Comparison of ENCODE assay signal across 14 cellular contexts in genomic region chr19:49064029-49064629, GRCh38. TPM values are rescaled to one million over a fixed set of nuclear protein-coding genes. Genes with fewer than 3 reads are reported as not detected.
DNase-seq lines count a peak whose midpoint lies in the region; ATAC-seq, FAIRE-seq and TF ChIP-seq lines count a peak whose summit lies in the region.
"Had no signal": no experiment of that assay in that cellular context is flagged by ENCODE, and none has a peak within 500 bp of the region (broad histone marks: within the 10 kb centered on the region; RNA-seq: fewer than 3 reads in every experiment).

No MANE protein-coding gene starts in this region.

- peaks cover 0 to 17% (median 0%) of the 10 kb centered on the region in 11 experiments; a peak in 6 of 22 replicates for H4K20me1 ChIP-seq in BLaER1 treated with 17β-estradiol and CSF1 and Interleukin-3, amounts not matched to agents 10 nM and 100 nM
- H4K20me1 ChIP-seq in PC-3 (ENCODE audit: low read length) (no peaks in the 10 kb centered on the region), osteoblast (ENCODE audit: insufficient read depth, low read length) (peaks cover 3% of the 10 kb centered on the region)

- peaks cover 90 to 100% (median 98%) of the 10 kb centered on the region in 11 experiments for H3K27me3 ChIP-seq in BLaER1 treated with 17β-estradiol and CSF1 and Interleukin-3, amounts not matched to agents 10 nM and 100 nM
- H3K27me3 ChIP-seq in PC-3 (ENCODE audit: low read length) = no peaks in the 10 kb centered on the region
- H3K27me3 ChIP-seq in foreskin keratinocyte = peaks cover 22% of the 10 kb centered on the region
- peaks cover 3% of the 10 kb centered on the region for H3K27me3 ChIP-seq in osteoblast (ENCODE audit: insufficient read depth, low read length)

- H3K27ac ChIP-seq in BLaER1 treated with 17β-estradiol and CSF1 and Interleukin-3, amounts not matched to agents 10 nM and 100 nM = no peak overlapping the region
- H3K27ac ChIP-seq in PC-3 (ENCODE audit: low read length) = no peak overlapping the region
- H3K27ac ChIP-seq in foreskin keratinocyte = no peak overlapping the region
- no peak overlapping the region for H3K27ac ChIP-seq in osteoblast (ENCODE audit: low read depth, low read length)
- H3K27ac ChIP-seq: parathyroid adenoma had no signal

- peaks cover 0 to 8% (median 2%) of the 10 kb centered on the region in 10 experiments; a peak in 10 of 20 replicates for H3K4me1 ChIP-seq in BLaER1 treated with 17β-estradiol and CSF1 and Interleukin-3, amounts not matched to agents 10 nM and 100 nM
- H3K4me1 ChIP-seq in PC-3 (ENCODE audit: insufficient read depth, low read length) (no peaks in the 10 kb centered on the region), foreskin keratinocyte (peaks cover 4% of the 10 kb centered on the region), osteoblast (ENCODE audit: insufficient read depth, low read length) (no peaks in the 10 kb centered on the region)
- H3K4me1 ChIP-seq: parathyroid adenoma had no signal

- H3K4me3 ChIP-seq in BLaER1 treated with 17β-estradiol and CSF1 and Interleukin-3, amounts not matched to agents 10 nM and 100 nM = peak overlapping the region in 1 of 10 experiments; percentile 38; a peak in 1 of 20 replicates
- peak overlapping the region; percentile 37; the same call in 1 of the 2 replicates for H3K4me3 ChIP-seq in PC-3 (ENCODE audit: low read length)
- H3K4me3 ChIP-seq in osteoblast (ENCODE audit: insufficient read depth, low read length) = no peak overlapping the region

- CTCF ChIA-PET in PC-3 (lab: Charles Lee) = no interaction called here

- BruUV-seq in PC-3 (replicated peaks; lab: Mats Ljungman, UMichigan) = no TSS peak

- TF ChIP-seq CTCF in PC-3 (conservative IDR thresholded peaks at IDR 0.05; ENCODE audit: low read depth, low read length) = no peak
- no peak for TF ChIP-seq CTCF in foreskin keratinocyte (conservative IDR thresholded peaks at IDR 0.05)
- TF ChIP-seq CTCF in osteoblast (IDR thresholded peaks at IDR 0.05; ENCODE audit: extremely low read depth, low read depth, low read length) = no peak

- DNase-seq in PC-3 = no peak
- DNase-seq in foreskin keratinocyte = peak; percentile 56 to 77
- DNase-seq in osteoblast (ENCODE audit: insufficient read length, low spot score, missing footprints) = peak; percentile 44
- no peak for DNase-seq in nucleus accumbens (lab: John Stamatoyannopoulos, UW)
- no peak for DNase-seq in activated CD8-positive, alpha-beta memory T cell treated with anti-CD3 and anti-CD28 coated beads, Interleukin-2, amount 50 U/mL, for 4 hours
- DNase-seq in middle frontal gyrus (ENCODE audit: extremely low spot score, low spot score) = no peak
- DNase-seq in HTR-8/SVneo (ENCODE audit: insufficient read length, low spot score) = no peak
- DNase-seq: C1 segment of cervical spinal cord, erythroblast, GOT3, NCI-H2081 had no signal

- H3K9me3 ChIP-seq in BLaER1 treated with 17β-estradiol and CSF1 and Interleukin-3, amounts not matched to agents 10 nM and 100 nM (replicated peaks in 1 of 11) = no peaks in the 10 kb centered on the region
- H3K9me3 ChIP-seq in PC-3 (ENCODE audit: low read length) = no peaks in the 10 kb centered on the region
- H3K9me3 ChIP-seq in osteoblast (ENCODE audit: low read depth, low read length) = no peaks in the 10 kb centered on the region

- H2AFZ ChIP-seq in PC-3 (ENCODE audit: low read length) (no peak overlapping the region), osteoblast (ENCODE audit: low read length) (no peak overlapping the region)
- H2AFZ ChIP-seq: parathyroid adenoma had no signal

- H3K4me2 ChIP-seq in BLaER1 treated with 17β-estradiol and CSF1 and Interleukin-3, amounts not matched to agents 10 nM and 100 nM = peak overlapping the region in 8 of 11 experiments; percentile 11 to 52 (median 32); a peak in 8 of 22 replicates
- peak overlapping the region; percentile 54; the same call in 1 of the 2 replicates for H3K4me2 ChIP-seq in PC-3 (ENCODE audit: low read length)
- H3K4me2 ChIP-seq in osteoblast (ENCODE audit: insufficient read depth, low read length) = peak overlapping the region; percentile 48

- H3K79me2 ChIP-seq in PC-3 (ENCODE audit: low read length) (no peaks in the 10 kb centered on the region), osteoblast (ENCODE audit: insufficient read depth, low read length) (peaks cover 3% of the 10 kb centered on the region)
- H3K79me2 ChIP-seq: parathyroid adenoma had no signal

- H3F3A ChIP-seq in PC-3 (ENCODE audit: low read length, unreplicated experiment) = no peaks in the 10 kb centered on the region

- ATAC-seq in PC-3 (no peak), foreskin keratinocyte (peak; percentile 81)

- intact Hi-C loops in PC-3 (cut with micrococcal nuclease) = no loop called here

- POLR2A ChIA-PET in PC-3 (lab: Charles Lee; ENCODE audit: unreplicated experiment) = no interaction called here

- H3K9ac ChIP-seq in BLaER1 treated with 17β-estradiol and CSF1 and Interleukin-3, amounts not matched to agents 10 nM and 100 nM = no peak overlapping the region
- no peak overlapping the region for H3K9ac ChIP-seq in PC-3 (ENCODE audit: low read length)
- H3K9ac ChIP-seq: parathyroid adenoma had no signal

- no peaks in the 10 kb centered on the region for H3K9me2 ChIP-seq in PC-3 (replicated peaks; ENCODE audit: low read length)

- H3K36me3 ChIP-seq in BLaER1 treated with 17β-estradiol and CSF1 and Interleukin-3, amounts not matched to agents 10 nM and 100 nM = no peaks in the 10 kb centered on the region
- no peaks in the 10 kb centered on the region for H3K36me3 ChIP-seq in PC-3 (ENCODE audit: low read depth, low read length)
- no peaks in the 10 kb centered on the region for H3K36me3 ChIP-seq in osteoblast (ENCODE audit: insufficient read depth, low read length)

- FAIRE-seq in HTR-8/SVneo (lab: Jason Lieb, UNC) = no peak

RNA-seq across cellular contexts. Expression of gene NTF4, which starts 0.5 kb away (rescaled TPM):
- total RNA-seq in PC-3 (2014; rRNA removed) = 0.18 and 1.6 TPM in 2 replicates
- 10.0 and 11.7 TPM in 2 replicates for total RNA-seq in foreskin keratinocyte
- polyA plus RNA-seq in foreskin keratinocyte = 15.2 and 17.2 TPM in 2 replicates
- total RNA-seq in osteoblast = not detected in 2 replicates
- total RNA-seq: temporal lobe had no signal

RNA-seq across cellular contexts. Expression of gene CGB7, which starts 6.6 kb away (rescaled TPM):
- 0.04 and 0.63 TPM in 2 replicates for total RNA-seq in PC-3 (2014; rRNA removed)
- 1.1 and 1.8 TPM in 2 replicates for total RNA-seq in foreskin keratinocyte
- 2.0 and 2.5 TPM in 2 replicates for polyA plus RNA-seq in foreskin keratinocyte
- under 0.01 and 0.29 TPM in 2 replicates for total RNA-seq in osteoblast
- total RNA-seq: temporal lobe had no signal

RNA-seq across cellular contexts. Expression of gene KCNA7, which starts 8.4 kb away (rescaled TPM):
- total RNA-seq in PC-3 (2014; rRNA removed) (not detected in 2 replicates), foreskin keratinocyte (not detected in 2 replicates), osteoblast (not detected in 2 replicates)
- polyA plus RNA-seq in foreskin keratinocyte = not detected in 2 replicates
- total RNA-seq: temporal lobe had no signal

RNA-seq across cellular contexts. Expression of gene CGB8, which starts 15.2 kb away (rescaled TPM):
- 1.2 and 2.2 TPM in 2 replicates for total RNA-seq in PC-3 (2014; rRNA removed)
- total RNA-seq in foreskin keratinocyte = not detected in 2 replicates
- not detected in 2 replicates for polyA plus RNA-seq in foreskin keratinocyte
- total RNA-seq in osteoblast = 0.29 TPM in 1 of 2 replicates, not detected in the other
- total RNA-seq: temporal lobe had no signal

RNA-seq across cellular contexts. Expression of gene CGB5, which starts 20.5 kb away (rescaled TPM):
- total RNA-seq in PC-3 (2014; rRNA removed) = 0.52 TPM in 1 of 2 replicates, not detected in the other
- 0.34 TPM in 1 of 2 replicates, not detected in the other for total RNA-seq in foreskin keratinocyte
- polyA plus RNA-seq in foreskin keratinocyte = 0.77 TPM in 1 of 2 replicates, not detected in the other
- not detected in 2 replicates for total RNA-seq in osteoblast
- total RNA-seq: temporal lobe had no signal

Comparison
In these comparisons a context has a peak if more than half of its experiments do, and no peak if none do; other contexts are left out.
1. DNase-seq: peak in foreskin keratinocyte (2 of 2) and osteoblast (single experiment); none in PC-3 (single experiment), nucleus accumbens (0 of 56), activated CD8-positive, alpha-beta memory T cell treated with anti-CD3 and anti-CD28 coated beads, Interleukin-2, amount 50 U/mL, for 4 hours (single experiment), middle frontal gyrus (single experiment) and HTR-8/SVneo (single experiment).
2. Peak in every context shown above with its lines, with median percentiles within 50 percentile points of each other: H3K4me2 ChIP-seq.